2 cellular contexts compared by ENCODE assay signal in genomic region chr18:2792395-2792794, GRCh38.
TF ChIP-seq lines count a peak whose summit lies in the region.

No MANE protein-coding gene starts in this region.

TF ChIP-seq in HepG2, 621 proteins besides CTCF, POLR2A, EP300 and RAD21:
- TF ChIP-seq ZNF678 (CRISPR knock-in tag; IDR thresholded peaks at IDR 0.05) = no peak
- peak; percentile 55 for TF ChIP-seq CREB1 (IDR thresholded peaks at IDR 0.05)
- no peak for TF ChIP-seq CREB1 (CRISPR knock-in tag; IDR thresholded peaks at IDR 0.05)
- peak; percentile 80 for TF ChIP-seq ATF7 (IDR thresholded peaks at IDR 0.05)
- no peak for TF ChIP-seq ATF7 (CRISPR knock-in tag; IDR thresholded peaks at IDR 0.05)
TF ChIP-seq in HepG2: peak in this region for 2.

TF ChIP-seq in GM12878, 131 proteins besides CTCF, POLR2A, EP300 and RAD21:
- TF ChIP-seq HDAC6 (IDR thresholded peaks at IDR 0.05; ENCODE audit: unreplicated experiment) = no peak
- TF ChIP-seq ATF7 (IDR thresholded peaks at IDR 0.05; ENCODE audit: low read depth) = peak; percentile 35; the same call in 1 of the 2 replicates
- no peak for TF ChIP-seq NR2C2 (IDR thresholded peaks at IDR 0.05; ENCODE audit: borderline replicate concordance, control insufficient read depth, insufficient read length, low read depth)
- TF ChIP-seq ZNF384 (IDR thresholded peaks at IDR 0.05; ENCODE audit: borderline replicate concordance, low read depth, low read length) = no peak
